In the genomic region with DNA sequence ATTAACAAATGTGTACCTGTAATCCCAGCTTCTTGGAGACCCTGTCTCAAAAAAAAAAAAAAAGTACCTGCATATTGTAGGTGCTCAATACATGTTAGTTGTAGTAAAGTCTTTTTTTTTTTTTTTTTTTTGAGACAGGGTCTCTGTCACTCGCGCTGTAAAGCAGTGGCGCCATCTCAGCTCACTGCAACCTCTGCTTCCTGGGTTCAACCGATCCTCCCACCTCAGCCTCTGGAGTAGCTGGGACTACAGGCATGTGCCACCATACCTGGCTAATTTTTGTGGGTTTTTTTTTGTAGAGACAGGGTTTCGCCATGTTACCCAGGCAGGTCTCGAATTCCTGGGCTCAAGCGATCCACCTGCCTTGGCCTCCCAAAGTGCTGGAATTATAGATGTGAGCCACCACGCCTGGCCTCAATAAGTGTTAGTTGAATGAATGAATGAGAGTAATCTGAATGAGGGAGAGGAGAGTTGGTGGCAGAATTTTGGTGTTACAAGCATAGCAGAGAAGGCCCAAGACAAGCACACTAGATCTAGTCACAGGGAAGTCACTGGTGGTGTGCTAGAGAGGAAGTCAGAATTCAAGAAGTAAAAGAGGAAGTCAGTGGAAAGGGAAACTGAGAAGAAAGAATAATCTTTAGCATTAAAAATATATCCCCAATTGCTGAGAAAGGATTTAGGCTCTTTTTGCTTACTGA, we compare ENCODE assay signal across 14 cellular contexts. TPM values are rescaled to one million over a fixed set of nuclear protein-coding genes. Genes with fewer than 3 reads are reported as not detected.
DNase-seq lines count a peak whose midpoint lies in the region; ATAC-seq lines count a peak whose summit lies in the region.
"Had no signal": no experiment of that assay in that cellular context is flagged by ENCODE, and none has a peak within 500 bp of the region (broad histone marks: within the 10 kb centered on the region; RNA-seq: fewer than 3 reads in every experiment).

No MANE protein-coding gene starts in this region.

- ATAC-seq in HG02798 (IDR thresholded peaks at IDR 0.05; ENCODE audit: poor library complexity, unreplicated experiment) (peak; percentile 32), memory B cell (ENCODE audit: low read depth) (peak; percentile 80)
- ATAC-seq: activated T-cell treated with anti-CD3 and anti-CD28 coated beads, Interleukin-2, amount 50 U/mL, for 4 hours had no signal

- H3K4me3 Mint-ChIP-seq in memory B cell, result peak overlapping the region; percentile 61
- H3K4me3 Mint-ChIP-seq: activated T-cell treated with anti-CD3 and anti-CD28 coated beads, Interleukin-2, amount 50 U/mL, for 4 hours; immature natural killer cell had no signal

- DNase-seq in GDM1 (lab: John Stamatoyannopoulos, UW) (peak; percentile 62), SIG-M5 treated with dmso at 0.1 percent for 504 hours (lab: John Stamatoyannopoulos, UW; ENCODE audit: unreplicated experiment) (peak; percentile 97), memory B cell (ENCODE audit: low spot score in 2 of 2) (peak in 1 of 2 donors; percentile 51), DMS 273 (lab: John Stamatoyannopoulos, UW; ENCODE audit: unreplicated experiment) (no peak), EL (no peak), occipital lobe (lab: John Stamatoyannopoulos, UW) (no peak)
- DNase-seq: activated T-cell treated with anti-CD3 and anti-CD28 coated beads, Interleukin-2, amount 50 U/mL, for 4 hours; central memory CD4-positive, alpha-beta T cell; DMS 273 treated with DMSO at 0.1 percent for 48 hours; esophagus squamous epithelium; immature natural killer cell; NCI-H446 treated with DMSO at 0.1 percent for 48 hours had no signal

- peaks cover 28% of the 10 kb centered on the region for H3K4me1 Mint-ChIP-seq in memory B cell

- H3K27me3 Mint-ChIP-seq in memory B cell, result no peaks in the 10 kb centered on the region

- peak overlapping the region; percentile 87 for H3K27ac Mint-ChIP-seq in memory B cell

- H3K9me3 Mint-ChIP-seq in memory B cell, result no peaks in the 10 kb centered on the region
- H3K9me3 Mint-ChIP-seq: activated T-cell treated with anti-CD3 and anti-CD28 coated beads, Interleukin-2, amount 50 U/mL, for 4 hours; immature natural killer cell had no signal

- no peaks in the 10 kb centered on the region for H3K36me3 Mint-ChIP-seq in memory B cell
- H3K36me3 Mint-ChIP-seq: immature natural killer cell had no signal

RNA-seq across cellular contexts. Expression of gene MYL4, which starts 9.4 kb away (rescaled TPM):
- 4.2 TPM for total RNA-seq in occipital lobe
- total RNA-seq: activated T-cell treated with anti-CD3 and anti-CD28 coated beads, Interleukin-2, amount 50 U/mL, for 4 hours; esophagus squamous epithelium; H1 had no signal

RNA-seq across cellular contexts. Expression of gene CDC27, which starts 10.7 kb away (rescaled TPM):
- total RNA-seq in occipital lobe, result 168 TPM

RNA-seq across cellular contexts. Expression of gene ITGB3, which starts 53.9 kb away (rescaled TPM):
- total RNA-seq in occipital lobe, result 2.2 TPM

Comparison
In these comparisons a context has a peak if more than half of its experiments do, and no peak if none do; other contexts are left out.
1. DNase-seq: peak in GDM1 (single experiment) and SIG-M5 treated with dmso at 0.1 percent for 504 hours (single experiment); none in DMS 273 (single experiment), EL (single experiment) and occipital lobe (single experiment).